Comparison of ENCODE assay signal across 8 cellular contexts in genomic region chr2:74552914-74553811, GRCh38. TPM values are rescaled to one million over a fixed set of nuclear protein-coding genes. Genes with fewer than 3 reads are reported as not detected.
DNase-seq lines count a peak whose midpoint lies in the region; ATAC-seq and TF ChIP-seq lines count a peak whose summit lies in the region.

No MANE protein-coding gene starts in this region.

- peak overlapping the region; percentile 54 for H3K9ac ChIP-seq in iPS-15b (ENCODE audit: low read depth, low read length)

- peaks cover 10% of the 10 kb centered on the region for H3K27me3 Mint-ChIP-seq in activated B cell treated with CpG ODN at 0.5 μM for 24 hours

- no peaks in the 10 kb centered on the region for H3K9me3 Mint-ChIP-seq in activated B cell treated with CpG ODN at 0.5 μM for 24 hours

- H3K4me3 ChIP-seq in iPS-15b (ENCODE audit: low read depth, low read length) (peak overlapping the region; percentile 96), stomach (peak overlapping the region; percentile 78 to 85 (median 80))

- no peaks in the 10 kb centered on the region for H3K9me3 ChIP-seq in iPS-15b (ENCODE audit: control insufficient read depth, insufficient read depth, low read length)
- H3K9me3 ChIP-seq in stomach, result no peaks in the 10 kb centered on the region

- no peak for TF ChIP-seq CTCF in activated B cell treated with CpG ODN at 0.5 μM for 24 hours (IDR thresholded peaks at IDR 0.05)
- no peak for TF ChIP-seq CTCF in stomach (IDR thresholded peaks at IDR 0.05)

- ATAC-seq in activated B cell treated with CpG ODN at 0.5 μM for 24 hours (ENCODE audit: low read depth) (no peak), HG02759 (IDR thresholded peaks at IDR 0.05; ENCODE audit: unreplicated experiment) (no peak)

- intact Hi-C loops in activated B cell treated with CpG ODN at 0.5 μM for 24 hours (cut with micrococcal nuclease), result no loop called here
- intact Hi-C loops in stomach (cut with DNase I; ENCODE audit: low total_unique reads), result no loop called here

- DNase-seq in AG08396 (ENCODE audit: low spot score), result peak; percentile 59
- DNase-seq in activated B cell treated with CpG ODN at 0.5 μM for 24 hours, result no peak
- DNase-seq in stomach, result no peak
- DNase-seq in cerebellar nuclear complex (lab: John Stamatoyannopoulos, UW), result no peak
- no peak for DNase-seq in NCI-H2029 (lab: John Stamatoyannopoulos, UW)

- peaks cover 9% of the 10 kb centered on the region for H3K4me1 ChIP-seq in iPS-15b (ENCODE audit: control insufficient read depth, insufficient read depth, low read length)
- peaks cover 14 to 75% (median 51%) of the 10 kb centered on the region in 4 donors for H3K4me1 ChIP-seq in stomach

- peak overlapping the region; percentile 72 for H3K27ac Mint-ChIP-seq in activated B cell treated with CpG ODN at 0.5 μM for 24 hours

- CTCF ChIA-PET in activated B cell treated with CpG ODN at 0.5 μM for 24 hours (lab: Charles Lee), result no interaction called here

- H3K27me3 ChIP-seq in iPS-15b (ENCODE audit: control insufficient read depth, insufficient read depth, low read length) (peaks cover 81% of the 10 kb centered on the region), stomach (peaks cover 0 to 5% (median 0%) of the 10 kb centered on the region in 3 donors)

- POLR2A ChIA-PET in activated B cell treated with CpG ODN at 0.5 μM for 24 hours (lab: Charles Lee), result interaction anchor here (0.6 to 2.3 kb wide), 6 partner anchors 14 to 84 kb away, joined by 3 to 10 read pairs (median 4); partner anchors contain the start of genes AUP1, HTRA2, MRPL53 and TTC31

- WGBS in stomach, 5 donors, result 45 to 57% (median 55%) methylated on average over 25 to 27 of the region's 27 CpGs

- H3K36me3 ChIP-seq in iPS-15b (ENCODE audit: control insufficient read depth, insufficient read depth, low read length), result peaks cover 2% of the 10 kb centered on the region
- peaks cover 8 to 14% (median 10%) of the 10 kb centered on the region in 4 donors for H3K36me3 ChIP-seq in stomach

- peaks cover 16% of the 10 kb centered on the region for H3K36me3 Mint-ChIP-seq in activated B cell treated with CpG ODN at 0.5 μM for 24 hours (ENCODE audit: low read depth)

- peak overlapping the region; percentile 77 for H3K4me3 Mint-ChIP-seq in activated B cell treated with CpG ODN at 0.5 μM for 24 hours

- TF ChIP-seq POLR2A in GM19099 (IDR thresholded peaks at IDR 0.05; ENCODE audit: extremely low read depth, insufficient read length, low read depth), result peak; percentile 37
- TF ChIP-seq POLR2A in stomach (IDR thresholded peaks at IDR 0.05), result no peak

- no peak for TF ChIP-seq EP300 in stomach (IDR thresholded peaks at IDR 0.05)

- peak overlapping the region; percentile 10 to 94 (median 91) for H3K27ac ChIP-seq in stomach

- peaks cover 37% of the 10 kb centered on the region for H3K4me1 Mint-ChIP-seq in activated B cell treated with CpG ODN at 0.5 μM for 24 hours

RNA-seq across cellular contexts. Expression of gene LOXL3, which starts 0.6 kb away (rescaled TPM):
- total RNA-seq in activated B cell treated with CpG ODN at 0.5 μM for 24 hours, result 1.4 and 2.3 TPM in 2 replicates
- total RNA-seq in stomach, result 10 to 100 TPM in 2 of 5 donors, 1 to 10 TPM in 2, under 1 TPM in 1; 0.89 to 49.0 (median 5.0) TPM
- polyA plus RNA-seq in stomach, result 1 to 10 TPM in 2 of 3 donors, under 1 TPM in 1; 0.76 to 1.6 (median 1.1) TPM

RNA-seq across cellular contexts. Expression of gene DOK1, which starts 1.4 kb away (rescaled TPM):
- total RNA-seq in activated B cell treated with CpG ODN at 0.5 μM for 24 hours (33.8 and 35.1 TPM in 2 replicates), stomach (10 to 100 TPM in 3 of 5 donors, 1 to 10 TPM in 2; 5.9 to 89.3 (median 12.2) TPM)
- 10 to 100 TPM in 2 of 3 donors, 1 to 10 TPM in 1; 8.8 to 17.7 (median 17.4) TPM for polyA plus RNA-seq in stomach

RNA-seq across cellular contexts. Expression of gene HTRA2, which starts 23.4 kb away (rescaled TPM):
- total RNA-seq in activated B cell treated with CpG ODN at 0.5 μM for 24 hours (49.4 and 53.1 TPM in 2 replicates), stomach (10 to 100 TPM in 4 of 5 donors, 1 to 10 TPM in 1; 7.6 to 60.0 (median 23.7) TPM)
- 10 to 100 TPM; 24.4 to 31.2 (median 25.5) TPM for polyA plus RNA-seq in stomach

RNA-seq across cellular contexts. Expression of gene AUP1, which starts 23.7 kb away (rescaled TPM):
- 167 and 177 TPM in 2 replicates for total RNA-seq in activated B cell treated with CpG ODN at 0.5 μM for 24 hours
- total RNA-seq in stomach, result 100 to 1,000 TPM in 4 of 5 donors, 10 to 100 TPM in 1; 74.4 to 244 (median 173) TPM
- polyA plus RNA-seq in stomach, result 100 to 1,000 TPM in 2 of 3 donors, 10 to 100 TPM in 1; 97.9 to 235 (median 139) TPM

RNA-seq across cellular contexts. Expression of gene DQX1, which starts 27.1 kb away (rescaled TPM):
- total RNA-seq in activated B cell treated with CpG ODN at 0.5 μM for 24 hours, result 0.51 and 0.73 TPM in 2 replicates
- total RNA-seq in stomach, result 10 to 100 TPM in 4 of 5 donors, 1 to 10 TPM in 1; 6.6 to 42.6 (median 22.8) TPM
- 1 to 10 TPM; 2.1 to 5.3 (median 4.1) TPM for polyA plus RNA-seq in stomach
